1 cellular context compared by ENCODE assay signal in the genomic region with DNA sequence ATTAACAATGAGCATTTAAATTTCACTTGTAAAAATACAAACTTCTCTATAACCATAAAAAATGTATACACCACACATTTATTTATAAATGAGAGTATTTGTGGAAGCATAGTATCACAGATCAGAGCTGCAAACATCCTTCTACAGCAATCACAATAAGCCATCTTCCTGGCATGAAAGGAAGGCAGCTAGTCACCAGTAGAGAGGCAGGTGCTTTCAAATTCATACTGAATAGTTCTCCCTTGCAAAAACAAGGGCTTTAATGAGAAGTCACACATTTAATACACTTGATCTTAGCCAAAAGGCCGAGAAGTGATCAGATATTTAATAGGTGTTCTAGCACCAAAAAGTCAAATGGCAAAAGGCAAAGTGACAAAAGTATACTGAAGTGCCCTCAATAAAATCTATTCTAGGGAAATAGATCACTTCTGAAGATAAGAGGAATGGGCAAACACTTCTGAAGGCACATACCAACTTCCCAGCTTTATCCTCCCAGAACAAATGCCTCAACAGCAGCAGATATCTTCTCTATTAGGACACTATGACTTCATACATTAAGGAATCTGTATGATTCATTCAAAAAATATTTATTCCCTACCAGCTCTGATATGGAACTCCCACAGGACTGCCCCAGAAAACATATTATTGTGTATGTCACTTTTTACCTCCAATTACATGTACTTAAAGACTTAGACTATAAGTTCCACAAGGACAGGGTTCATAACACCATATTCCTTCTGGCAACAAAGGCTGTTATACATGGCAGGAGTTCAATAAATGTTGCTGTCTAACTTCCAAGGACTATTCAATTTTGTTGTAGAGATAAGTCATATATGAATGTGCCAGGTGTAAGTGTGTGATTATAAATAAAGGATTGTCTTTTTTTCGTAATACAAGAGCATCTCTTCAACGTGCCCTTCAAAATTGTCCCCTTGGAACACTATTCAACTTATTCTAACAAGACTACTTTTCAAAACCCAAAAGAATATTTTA.
TF ChIP-seq lines count a peak whose summit lies in the region.

No MANE protein-coding gene starts in this region.

TF ChIP-seq in GM23338, 12 proteins besides CTCF, POLR2A, EP300 and RAD21:
- TF ChIP-seq, protein P1, sequence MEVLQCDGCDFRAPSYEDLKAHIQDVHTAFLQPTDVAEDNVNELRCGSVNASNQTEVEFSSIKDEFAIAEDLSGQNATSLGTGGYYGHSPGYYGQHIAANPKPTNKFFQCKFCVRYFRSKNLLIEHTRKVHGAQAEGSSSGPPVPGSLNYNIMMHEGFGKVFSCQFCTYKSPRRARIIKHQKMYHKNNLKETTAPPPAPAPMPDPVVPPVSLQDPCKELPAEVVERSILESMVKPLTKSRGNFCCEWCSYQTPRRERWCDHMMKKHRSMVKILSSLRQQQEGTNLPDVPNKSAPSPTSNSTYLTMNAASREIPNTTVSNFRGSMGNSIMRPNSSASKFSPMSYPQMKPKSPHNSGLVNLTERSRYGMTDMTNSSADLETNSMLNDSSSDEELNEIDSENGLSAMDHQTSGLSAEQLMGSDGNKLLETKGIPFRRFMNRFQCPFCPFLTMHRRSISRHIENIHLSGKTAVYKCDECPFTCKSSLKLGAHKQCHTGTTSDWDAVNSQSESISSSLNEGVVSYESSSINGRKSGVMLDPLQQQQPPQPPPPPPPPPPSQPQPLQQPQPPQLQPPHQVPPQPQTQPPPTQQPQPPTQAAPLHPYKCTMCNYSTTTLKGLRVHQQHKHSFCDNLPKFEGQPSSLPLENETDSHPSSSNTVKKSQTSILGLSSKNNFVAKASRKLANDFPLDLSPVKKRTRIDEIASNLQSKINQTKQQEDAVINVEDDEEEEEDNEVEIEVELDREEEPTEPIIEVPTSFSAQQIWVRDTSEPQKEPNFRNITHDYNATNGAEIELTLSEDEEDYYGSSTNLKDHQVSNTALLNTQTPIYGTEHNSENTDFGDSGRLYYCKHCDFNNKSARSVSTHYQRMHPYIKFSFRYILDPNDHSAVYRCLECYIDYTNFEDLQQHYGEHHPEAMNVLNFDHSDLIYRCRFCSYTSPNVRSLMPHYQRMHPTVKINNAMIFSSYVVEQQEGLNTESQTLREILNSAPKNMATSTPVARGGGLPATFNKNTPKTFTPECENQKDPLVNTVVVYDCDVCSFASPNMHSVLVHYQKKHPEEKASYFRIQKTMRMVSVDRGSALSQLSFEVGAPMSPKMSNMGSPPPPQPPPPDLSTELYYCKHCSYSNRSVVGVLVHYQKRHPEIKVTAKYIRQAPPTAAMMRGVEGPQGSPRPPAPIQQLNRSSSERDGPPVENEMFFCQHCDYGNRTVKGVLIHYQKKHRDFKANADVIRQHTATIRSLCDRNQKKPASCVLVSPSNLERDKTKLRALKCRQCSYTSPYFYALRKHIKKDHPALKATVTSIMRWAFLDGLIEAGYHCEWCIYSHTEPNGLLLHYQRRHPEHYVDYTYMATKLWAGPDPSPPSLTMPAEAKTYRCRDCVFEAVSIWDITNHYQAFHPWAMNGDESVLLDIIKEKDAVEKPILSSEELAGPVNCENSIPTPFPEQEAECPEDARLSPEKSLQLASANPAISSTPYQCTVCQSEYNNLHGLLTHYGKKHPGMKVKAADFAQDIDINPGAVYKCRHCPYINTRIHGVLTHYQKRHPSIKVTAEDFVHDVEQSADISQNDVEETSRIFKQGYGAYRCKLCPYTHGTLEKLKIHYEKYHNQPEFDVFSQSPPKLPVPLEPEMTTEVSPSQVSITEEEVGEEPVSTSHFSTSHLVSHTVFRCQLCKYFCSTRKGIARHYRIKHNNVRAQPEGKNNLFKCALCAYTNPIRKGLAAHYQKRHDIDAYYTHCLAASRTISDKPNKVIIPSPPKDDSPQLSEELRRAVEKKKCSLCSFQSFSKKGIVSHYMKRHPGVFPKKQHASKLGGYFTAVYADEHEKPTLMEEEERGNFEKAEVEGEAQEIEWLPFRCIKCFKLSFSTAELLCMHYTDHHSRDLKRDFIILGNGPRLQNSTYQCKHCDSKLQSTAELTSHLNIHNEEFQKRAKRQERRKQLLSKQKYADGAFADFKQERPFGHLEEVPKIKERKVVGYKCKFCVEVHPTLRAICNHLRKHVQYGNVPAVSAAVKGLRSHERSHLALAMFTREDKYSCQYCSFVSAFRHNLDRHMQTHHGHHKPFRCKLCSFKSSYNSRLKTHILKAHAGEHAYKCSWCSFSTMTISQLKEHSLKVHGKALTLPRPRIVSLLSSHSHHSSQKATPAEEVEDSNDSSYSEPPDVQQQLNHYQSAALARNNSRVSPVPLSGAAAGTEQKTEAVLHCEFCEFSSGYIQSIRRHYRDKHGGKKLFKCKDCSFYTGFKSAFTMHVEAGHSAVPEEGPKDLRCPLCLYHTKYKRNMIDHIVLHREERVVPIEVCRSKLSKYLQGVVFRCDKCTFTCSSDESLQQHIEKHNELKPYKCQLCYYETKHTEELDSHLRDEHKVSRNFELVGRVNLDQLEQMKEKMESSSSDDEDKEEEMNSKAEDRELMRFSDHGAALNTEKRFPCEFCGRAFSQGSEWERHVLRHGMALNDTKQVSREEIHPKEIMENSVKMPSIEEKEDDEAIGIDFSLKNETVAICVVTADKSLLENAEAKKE (CRISPR knock-in tag; IDR thresholded peaks at IDR 0.05), result no peak
- TF ChIP-seq POLR2AphosphoS5 (IDR thresholded peaks at IDR 0.05; ENCODE audit: low read depth) (no peak), ZNF331 (CRISPR knock-in tag; IDR thresholded peaks at IDR 0.05; ENCODE audit: low read depth) (no peak), NANOG (IDR thresholded peaks at IDR 0.05; ENCODE audit: borderline replicate concordance) (no peak), STAT1 (IDR thresholded peaks at IDR 0.05; ENCODE audit: unreplicated experiment) (no peak), EZH2 (IDR thresholded peaks at IDR 0.05; ENCODE audit: low read depth, unreplicated experiment) (no peak), EZH2phosphoT487 (IDR thresholded peaks at IDR 0.05; ENCODE audit: unreplicated experiment) (no peak), CREB1 (CRISPR knock-in tag; IDR thresholded peaks at IDR 0.05; ENCODE audit: low read depth) (no peak)
- TF ChIP-seq, protein P2, sequence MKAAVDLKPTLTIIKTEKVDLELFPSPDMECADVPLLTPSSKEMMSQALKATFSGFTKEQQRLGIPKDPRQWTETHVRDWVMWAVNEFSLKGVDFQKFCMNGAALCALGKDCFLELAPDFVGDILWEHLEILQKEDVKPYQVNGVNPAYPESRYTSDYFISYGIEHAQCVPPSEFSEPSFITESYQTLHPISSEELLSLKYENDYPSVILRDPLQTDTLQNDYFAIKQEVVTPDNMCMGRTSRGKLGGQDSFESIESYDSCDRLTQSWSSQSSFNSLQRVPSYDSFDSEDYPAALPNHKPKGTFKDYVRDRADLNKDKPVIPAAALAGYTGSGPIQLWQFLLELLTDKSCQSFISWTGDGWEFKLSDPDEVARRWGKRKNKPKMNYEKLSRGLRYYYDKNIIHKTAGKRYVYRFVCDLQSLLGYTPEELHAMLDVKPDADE (IDR thresholded peaks at IDR 0.05), result no peak
